ENCODE assay signal across 1 cellular context in genomic region chr3:186889698-186890097, GRCh38. TPM values are rescaled to one million over a fixed set of nuclear protein-coding genes. Genes with fewer than 3 reads are reported as not detected.
"Had no signal": no experiment of that assay in that cellular context is flagged by ENCODE, and none has a peak within 500 bp of the region (broad histone marks: within the 10 kb centered on the region; RNA-seq: fewer than 3 reads in every experiment).

No MANE protein-coding gene starts in this region.

RNA-seq across cellular contexts. Expression of gene ADIPOQ, which starts 47.2 kb away (rescaled TPM):
- polyA plus RNA-seq: keratinocyte had no signal
